10 cellular contexts compared by ENCODE assay signal in genomic region chr10:91745086-91745831, GRCh38. TPM values are rescaled to one million over a fixed set of nuclear protein-coding genes. Genes with fewer than 3 reads are reported as not detected.
DNase-seq lines count a peak whose midpoint lies in the region; ATAC-seq and TF ChIP-seq lines count a peak whose summit lies in the region.
"Had no signal": no experiment of that assay in that cellular context is flagged by ENCODE, and none has a peak within 500 bp of the region (broad histone marks: within the 10 kb centered on the region; RNA-seq: fewer than 3 reads in every experiment).

No MANE protein-coding gene starts in this region.

- TF ChIP-seq POLR2A in thyroid gland (IDR thresholded peaks at IDR 0.05) = no peak

- no peak overlapping the region for H3K4me3 Mint-ChIP-seq in T-helper 17 cell
- H3K4me3 Mint-ChIP-seq: activated naive CD4-positive, alpha-beta T cell treated with anti-CD3 and anti-CD28 coated beads, Interleukin-2, amount 50 U/mL, for 24 hours; CD4-positive, alpha-beta T cell had no signal

- no peaks in the 10 kb centered on the region for H3K27me3 ChIP-seq in thyroid gland

- intact Hi-C loops in thyroid gland (cut with DNase I) = no loop called here

- H3K36me3 ChIP-seq in thyroid gland = no peaks in the 10 kb centered on the region

- peaks cover 2% of the 10 kb centered on the region for H3K36me3 Mint-ChIP-seq in T-helper 17 cell (ENCODE audit: low read depth)

- no peaks in the 10 kb centered on the region for H3K4me1 ChIP-seq in thyroid gland

- H3K27ac Mint-ChIP-seq in T-helper 17 cell = no peak overlapping the region
- H3K27ac Mint-ChIP-seq: activated naive CD4-positive, alpha-beta T cell treated with anti-CD3 and anti-CD28 coated beads, Interleukin-2, amount 50 U/mL, for 24 hours; CD4-positive, alpha-beta T cell had no signal

- peak overlapping the region; percentile 44; the same call in 1 of the 2 replicates for H3K27ac ChIP-seq in VCaP
- no peak overlapping the region for H3K27ac ChIP-seq in thyroid gland

- DNase-seq in SHP77 (lab: John Stamatoyannopoulos, UW) = peak; percentile 35 to 47
- DNase-seq in SHP77 treated with DMSO at 0.1 percent for 48 hours (lab: John Stamatoyannopoulos, UW) = no peak
- DNase-seq in iPS DF 19.7 (ENCODE audit: low read depth, low spot score) = peak; percentile 80
- peak; percentile 7 to 25 for DNase-seq in thyroid gland
- no peak for DNase-seq in SKM-1 (lab: John Stamatoyannopoulos, UW; ENCODE audit: unreplicated experiment)
- no peak for DNase-seq in T-helper 17 cell
- DNase-seq: CD4-positive, alpha-beta T cell had no signal

- no peaks in the 10 kb centered on the region for H3K9me3 ChIP-seq in thyroid gland
- no peaks in the 10 kb centered on the region for H3K9me3 ChIP-seq in T-helper 17 cell (ENCODE audit: control insufficient read depth, low read length, poor library complexity, severe bottlenecking)

- peaks cover 2% of the 10 kb centered on the region for H3K4me1 Mint-ChIP-seq in T-helper 17 cell
- H3K4me1 Mint-ChIP-seq: activated naive CD4-positive, alpha-beta T cell treated with anti-CD3 and anti-CD28 coated beads, Interleukin-2, amount 50 U/mL, for 24 hours had no signal

- no peak overlapping the region for H3K4me3 ChIP-seq in thyroid gland (replicated peaks in 1 of 3)

- peaks cover 45% of the 10 kb centered on the region for H3K27me3 Mint-ChIP-seq in T-helper 17 cell

- peak; percentile 83 for TF ChIP-seq CTCF in VCaP (conservative IDR thresholded peaks at IDR 0.05)
- peak in 2 of 6 experiments; percentile 38 to 41 for TF ChIP-seq CTCF in thyroid gland (IDR thresholded peaks at IDR 0.05)

- ATAC-seq in T-helper 17 cell (no peak), HG02870 (IDR thresholded peaks at IDR 0.05; ENCODE audit: unreplicated experiment) (no peak)

- 41 to 43% methylated on average over 15 of the region's 15 CpGs for WGBS in thyroid gland, 2 donors

RNA-seq across cellular contexts. Expression of gene TNKS2, which starts 53.0 kb away (rescaled TPM):
- total RNA-seq in thyroid gland = 10 to 100 TPM; 56.5 to 99.7 (median 66.1) TPM
- 10 to 100 TPM; 43.4 to 50.6 TPM for total RNA-seq in T-helper 17 cell

Comparison
In these comparisons a context has a peak if more than half of its experiments do, and no peak if none do; other contexts are left out.
1. DNase-seq: peak in SHP77 (2 of 2), iPS DF 19.7 (single experiment) and thyroid gland (2 of 2); none in SHP77 treated with DMSO at 0.1 percent for 48 hours (single experiment), SKM-1 (single experiment) and T-helper 17 cell (0 of 3).